8 cellular contexts compared by ENCODE assay signal in the genomic region with DNA sequence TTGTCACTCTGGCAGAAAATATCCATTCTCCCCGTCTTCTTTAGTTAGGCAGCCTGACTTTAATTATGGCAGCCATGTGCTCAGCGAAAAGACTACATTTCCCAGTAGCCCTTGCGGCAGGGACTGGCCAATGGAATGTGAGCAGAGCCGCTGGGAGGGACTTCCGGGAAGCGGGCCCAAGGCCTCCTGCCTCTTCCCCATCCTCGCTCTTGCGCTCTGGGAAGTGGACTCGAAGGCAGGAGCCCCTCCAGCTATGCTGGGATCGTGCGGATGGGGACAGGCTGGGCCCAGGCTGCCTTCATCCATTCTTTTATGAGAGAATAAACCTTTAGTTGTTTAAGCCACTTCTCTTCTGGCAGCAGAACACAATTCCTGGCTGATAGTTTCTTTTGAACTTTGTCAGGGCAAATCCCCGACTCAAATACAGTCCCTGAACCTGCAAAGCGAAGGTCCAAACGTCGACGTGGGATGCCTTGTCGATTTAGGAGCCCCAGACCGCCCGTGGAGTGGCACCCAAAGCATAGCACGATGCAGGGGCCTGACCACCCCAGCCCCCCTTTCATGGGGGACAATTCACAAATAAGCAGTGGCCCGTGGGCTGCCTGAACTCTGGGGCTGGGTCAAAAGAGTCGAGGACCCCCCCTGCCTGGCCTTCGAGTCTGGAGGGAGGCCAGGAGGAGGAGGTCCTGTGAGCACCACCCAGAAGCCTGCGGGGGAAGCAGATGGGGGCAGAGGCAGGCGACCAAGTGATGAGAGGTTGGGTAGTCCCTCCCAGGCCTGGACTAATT. TPM values are rescaled to one million over a fixed set of nuclear protein-coding genes. Genes with fewer than 3 reads are reported as not detected.
DNase-seq lines count a peak whose midpoint lies in the region; ATAC-seq and TF ChIP-seq lines count a peak whose summit lies in the region.

No MANE protein-coding gene starts in this region.

- peak overlapping the region; percentile 35 for H3K4me3 ChIP-seq in GM12865 (ENCODE audit: low read depth, low read length)
- H3K4me3 ChIP-seq in retinal pigment epithelial cell (ENCODE audit: low read length), result no peak overlapping the region

- TF ChIP-seq CTCF in GM12865 (IDR thresholded peaks at IDR 0.05; ENCODE audit: insufficient read depth, low read depth, low read length, missing control alignments) (no peak), retinal pigment epithelial cell (conservative IDR thresholded peaks at IDR 0.05; ENCODE audit: low read depth, low read length) (no peak)

- peak; percentile 92 for DNase-seq in GM12865 (ENCODE audit: low read depth)
- peak; percentile 3 for DNase-seq in NCI-H1417 treated with DMSO at 0.1 percent for 48 hours (lab: John Stamatoyannopoulos, UW)
- DNase-seq in T follicular helper cell (ENCODE audit: low read depth), result peak; percentile 83
- peak; percentile 73 for DNase-seq in activated naive CD8-positive, alpha-beta T cell treated with anti-CD3 and anti-CD28 coated beads, Interleukin-2, amount 50 U/mL, for 16 hours (ENCODE audit: low read depth, low spot score)
- DNase-seq in left cardiac atrium, result peak; percentile 92
- DNase-seq in retinal pigment epithelial cell (ENCODE audit: low read depth), result peak; percentile 58
- DNase-seq in NCI-H2107 (lab: John Stamatoyannopoulos, UW), result no peak

- intact Hi-C loops in left cardiac atrium (cut with DNase I), result loop anchor here in 1 of 2 donors (5.0 kb wide), 1 partner anchor 113 kb away; a partner anchor contains a TSS

- ATAC-seq in HG02642 (IDR thresholded peaks at IDR 0.05; ENCODE audit: poor library complexity, unreplicated experiment), result peak; percentile 90
- peak; percentile 86 to 91 for ATAC-seq in left cardiac atrium

RNA-seq across cellular contexts. Expression of a gene that starts 15.6 kb away (rescaled TPM):
- total RNA-seq in left cardiac atrium, result not detected
